Comparison of ENCODE assay signal across 8 cellular contexts in genomic region chr17:7843536-7844291, GRCh38. TPM values are rescaled to one million over a fixed set of nuclear protein-coding genes. Genes with fewer than 3 reads are reported as not detected.
DNase-seq lines count a peak whose midpoint lies in the region; ATAC-seq, FAIRE-seq and TF ChIP-seq lines count a peak whose summit lies in the region.

No MANE protein-coding gene starts in this region.

- CTCF ChIA-PET in GM10248 (lab: Yijun Ruan, JAX), result interaction anchor here (1.2 to 1.8 kb wide), 2 partner anchors 10 to 13 kb away, joined by 3 to 8 read pairs; partner anchors contain the start of gene NAA38

- peak overlapping the region; percentile 99 for H3K4me2 ChIP-seq in keratinocyte (ENCODE audit: control insufficient read depth, extremely low read depth, insufficient read depth, low read depth, low read length)

- no peak for TF ChIP-seq CTCF in GM10248 (IDR thresholded peaks at IDR 0.05; ENCODE audit: control extremely low read depth, extremely low read depth, low read depth, missing control alignments)
- no peak for TF ChIP-seq CTCF in keratinocyte (optimal IDR thresholded peaks at IDR 0.05 in 1 of 3, IDR thresholded peaks at IDR 0.05 in 1 of 3, conservative IDR thresholded peaks at IDR 0.05 in 1 of 3; ENCODE audit: extremely low read depth in 1 of 3, insufficient read depth in 2 of 3, low read length in 3 of 3)

- H3K4me1 ChIP-seq in keratinocyte (ENCODE audit: control insufficient read depth, extremely low read depth, insufficient read depth, low read length), result peaks cover 40% of the 10 kb centered on the region

- H3K9me3 ChIP-seq in keratinocyte (ENCODE audit: control insufficient read depth, low read depth, low read length), result no peaks in the 10 kb centered on the region

- no peak for FAIRE-seq in keratinocyte (lab: Jason Lieb, UNC)

- peaks cover 60% of the 10 kb centered on the region for H3K4me1 Mint-ChIP-seq in central memory CD8-positive, alpha-beta T cell

- DNase-seq in GM10248 (ENCODE audit: extremely low spot score) (peak; percentile 90), NCI-H226 (peak; percentile 79), keratinocyte (ENCODE audit: low read depth, low spot score) (no peak)
- peak; percentile 92 for DNase-seq in activated CD4-positive, alpha-beta T cell treated with anti-CD3 and anti-CD28 coated beads for 1 hour
- peak; percentile 80 to 93 for DNase-seq in central memory CD8-positive, alpha-beta T cell (ENCODE audit: low spot score in 2 of 2)
- peak; percentile 88 for DNase-seq in stimulated activated CD4-positive, alpha-beta T cell treated with anti-CD3 and anti-CD28 coated beads, Interleukin-12 subunit alpha, Interleukin-12 subunit beta, amount 100 ng/mL, for 4 hours

- peak overlapping the region; percentile 92 for H3K4me3 Mint-ChIP-seq in central memory CD8-positive, alpha-beta T cell

- H3K36me3 Mint-ChIP-seq in central memory CD8-positive, alpha-beta T cell (ENCODE audit: insufficient read depth), result peaks cover 63% of the 10 kb centered on the region

- H4K20me1 ChIP-seq in keratinocyte (ENCODE audit: control insufficient read depth, extremely low read depth, insufficient read depth, low read length), result peaks cover 3% of the 10 kb centered on the region

- POLR2A ChIA-PET in GM10248 (lab: Yijun Ruan, JAX), result interaction anchor here (1.7 kb wide), 1 partner anchor 13 kb away, joined by 6 read pairs; the partner anchor contains the start of gene NAA38

- H3K27ac Mint-ChIP-seq in central memory CD8-positive, alpha-beta T cell (ENCODE audit: low read depth), result peak overlapping the region; percentile 100

- peaks cover 27% of the 10 kb centered on the region for H3K79me2 ChIP-seq in keratinocyte (ENCODE audit: control insufficient read depth, insufficient read depth, low read length)

- no peaks in the 10 kb centered on the region for H3K9me1 ChIP-seq in keratinocyte (ENCODE audit: control insufficient read depth, extremely low read depth, insufficient read depth, low read length)

- ATAC-seq in HG02943 (IDR thresholded peaks at IDR 0.05; ENCODE audit: low read depth, unreplicated experiment), result peak; percentile 34
- peak; percentile 25 for ATAC-seq in central memory CD8-positive, alpha-beta T cell (replicated peaks; ENCODE audit: extremely low read depth, poor library complexity, severe bottlenecking)
- no peak for ATAC-seq in GM18520 (IDR thresholded peaks at IDR 0.05; ENCODE audit: unreplicated experiment)

- H3K4me3 ChIP-seq in keratinocyte (ENCODE audit: control insufficient read depth in 2 of 3, extremely low read depth in 1 of 3, insufficient read depth in 2 of 3, low read depth in 1 of 3, low read length in 3 of 3), result peak overlapping the region; percentile 67 to 98 (median 97)

- H3K9me3 Mint-ChIP-seq in central memory CD8-positive, alpha-beta T cell, result no peaks in the 10 kb centered on the region

- dilution Hi-C loops in keratinocyte (cut with MboI; ENCODE audit: extremely low pct_ligation_motif_present, low sequenced_read_pairs), result no loop called here

- H3K36me3 ChIP-seq in keratinocyte (ENCODE audit: control insufficient read depth in 2 of 2, extremely low read depth in 1 of 2, insufficient read depth in 2 of 2, low read length in 2 of 2), result peaks cover 15 to 17% of the 10 kb centered on the region in 2 experiments

- H3K27ac ChIP-seq in keratinocyte (ENCODE audit: control insufficient read depth, insufficient read depth, low read length), result peak overlapping the region; percentile 99

- H3K27me3 ChIP-seq in keratinocyte (ENCODE audit: control insufficient read depth, extremely low read depth, insufficient read depth, low read length), result no peaks in the 10 kb centered on the region

- no peaks in the 10 kb centered on the region for H3K27me3 Mint-ChIP-seq in central memory CD8-positive, alpha-beta T cell

- peak overlapping the region; percentile 22 for H2AFZ ChIP-seq in keratinocyte (ENCODE audit: control insufficient read depth, low read length)

- peak overlapping the region; percentile 99 for H3K9ac ChIP-seq in keratinocyte (ENCODE audit: control insufficient read depth, extremely low read depth, insufficient read depth, low read length)

RNA-seq across cellular contexts. Expression of gene KDM6B, which starts 9.7 kb away (rescaled TPM):
- polyA plus RNA-seq in keratinocyte, result 1.0 to 1.6 TPM (median 1.4 TPM) in 3 replicates
- polyA plus RNA-seq in keratinocyte (2011; ENCODE audit: low read depth), result 8.2 TPM
- 1.0 and 1.6 TPM in 2 replicates for polyA plus RNA-seq in keratinocyte (2011; cell fraction: cytosol; rRNA removed)
- 11.7 and 18.0 TPM in 2 replicates for polyA plus RNA-seq in keratinocyte (2011; cell fraction: nucleus; rRNA removed)
- 9.1 and 12.5 TPM in 2 replicates for polyA plus RNA-seq in keratinocyte (2012; ENCODE audit: low replicate concordance)
- 2.3 to 8.4 TPM (median 5.9 TPM) in 3 replicates for polyA minus RNA-seq in keratinocyte
- polyA minus RNA-seq in keratinocyte (2011; cell fraction: cytosol; rRNA and poly(A)+ RNA removed), result 4.0 TPM
- polyA minus RNA-seq in keratinocyte (2011; cell fraction: nucleus; rRNA and poly(A)+ RNA removed), result 18.1 and 23.6 TPM in 2 replicates

RNA-seq across cellular contexts. Expression of gene TMEM88, which starts 11.2 kb away (rescaled TPM):
- polyA plus RNA-seq in keratinocyte, result 0.14 to 0.45 TPM (median 0.24 TPM) in 3 replicates
- polyA plus RNA-seq in keratinocyte (2011; ENCODE audit: low read depth), result not detected
- 0.09 and 0.16 TPM in 2 replicates for polyA plus RNA-seq in keratinocyte (2011; cell fraction: cytosol; rRNA removed)
- polyA plus RNA-seq in keratinocyte (2011; cell fraction: nucleus; rRNA removed), result 2.1 and 3.6 TPM in 2 replicates
- 0.36 and 1.5 TPM in 2 replicates for polyA plus RNA-seq in keratinocyte (2012; ENCODE audit: low replicate concordance)
- polyA minus RNA-seq in keratinocyte, result not detected in 3 replicates
- not detected for polyA minus RNA-seq in keratinocyte (2011; cell fraction: cytosol; rRNA and poly(A)+ RNA removed)
- 2.6 TPM in 1 of 2 replicates, not detected in the other for polyA minus RNA-seq in keratinocyte (2011; cell fraction: nucleus; rRNA and poly(A)+ RNA removed)

RNA-seq across cellular contexts. Expression of gene NAA38, which starts 13.6 kb away (rescaled TPM):
- 41.0 to 130 TPM (median 70.9 TPM) in 3 replicates for polyA plus RNA-seq in keratinocyte
- polyA plus RNA-seq in keratinocyte (2011; ENCODE audit: low read depth), result 31.0 TPM
- polyA plus RNA-seq in keratinocyte (2011; cell fraction: cytosol; rRNA removed), result 30.0 and 56.4 TPM in 2 replicates
- polyA plus RNA-seq in keratinocyte (2011; cell fraction: nucleus; rRNA removed), result 21.9 and 22.5 TPM in 2 replicates
- polyA plus RNA-seq in keratinocyte (2012; ENCODE audit: low replicate concordance), result 51.7 and 115 TPM in 2 replicates
- 11.5 to 53.1 TPM (median 28.6 TPM) in 3 replicates for polyA minus RNA-seq in keratinocyte
- 221 TPM for polyA minus RNA-seq in keratinocyte (2011; cell fraction: cytosol; rRNA and poly(A)+ RNA removed)
- 8.3 and 23.7 TPM in 2 replicates for polyA minus RNA-seq in keratinocyte (2011; cell fraction: nucleus; rRNA and poly(A)+ RNA removed)

RNA-seq across cellular contexts. Expression of gene CYB5D1, which starts 14.1 kb away (rescaled TPM):
- polyA plus RNA-seq in keratinocyte, result 9.0 to 14.8 TPM (median 12.4 TPM) in 3 replicates
- polyA plus RNA-seq in keratinocyte (2011; ENCODE audit: low read depth), result 3.5 TPM
- polyA plus RNA-seq in keratinocyte (2011; cell fraction: cytosol; rRNA removed), result 7.8 and 10.9 TPM in 2 replicates
- 15.4 and 19.2 TPM in 2 replicates for polyA plus RNA-seq in keratinocyte (2011; cell fraction: nucleus; rRNA removed)
- polyA plus RNA-seq in keratinocyte (2012; ENCODE audit: low replicate concordance), result 6.5 and 9.8 TPM in 2 replicates
- 6.2 to 12.7 TPM (median 6.7 TPM) in 3 replicates for polyA minus RNA-seq in keratinocyte
- polyA minus RNA-seq in keratinocyte (2011; cell fraction: cytosol; rRNA and poly(A)+ RNA removed), result 9.8 TPM
- polyA minus RNA-seq in keratinocyte (2011; cell fraction: nucleus; rRNA and poly(A)+ RNA removed), result 5.5 and 9.0 TPM in 2 replicates

RNA-seq across cellular contexts. Expression of gene CHD3, which starts 44.9 kb away (rescaled TPM):
- 27.8 to 30.1 TPM (median 28.1 TPM) in 3 replicates for polyA plus RNA-seq in keratinocyte
- polyA plus RNA-seq in keratinocyte (2011; ENCODE audit: low read depth), result 19.1 TPM
- polyA plus RNA-seq in keratinocyte (2011; cell fraction: cytosol; rRNA removed), result 21.7 and 36.9 TPM in 2 replicates
- 110 and 113 TPM in 2 replicates for polyA plus RNA-seq in keratinocyte (2011; cell fraction: nucleus; rRNA removed)
- 21.0 and 81.2 TPM in 2 replicates for polyA plus RNA-seq in keratinocyte (2012; ENCODE audit: low replicate concordance)
- 51.0 to 122 TPM (median 65.2 TPM) in 3 replicates for polyA minus RNA-seq in keratinocyte
- 83.5 TPM for polyA minus RNA-seq in keratinocyte (2011; cell fraction: cytosol; rRNA and poly(A)+ RNA removed)
- polyA minus RNA-seq in keratinocyte (2011; cell fraction: nucleus; rRNA and poly(A)+ RNA removed), result 50.3 and 60.0 TPM in 2 replicates
